24 cellular contexts compared by ENCODE assay signal in genomic region chr22:49565516-49565855, GRCh38.
"Had no signal": no experiment of that assay in that cellular context is flagged by ENCODE, and none has a peak within 500 bp of the region (broad histone marks: within the 10 kb centered on the region; RNA-seq: fewer than 3 reads in every experiment).

No MANE protein-coding gene starts in this region.

- H2AFZ ChIP-seq: parathyroid adenoma had no signal

- H3K4me1 ChIP-seq: left lung, parathyroid adenoma, psoas muscle, transverse colon had no signal

- H3K27me3 Mint-ChIP-seq: activated T-helper 17 cell treated with anti-CD3 and anti-CD28 coated beads, Interleukin-2, amount 50 U/mL, for 72 hours; T-helper 17 cell had no signal

- DNase-seq: activated CD4-positive, alpha-beta T cell treated with anti-CD3 and anti-CD28 coated beads for 48 hours; activated CD4-positive, alpha-beta T cell treated with anti-CD3 and anti-CD28 coated beads, Interleukin-2, amount 50 U/mL, for 48 hours; activated CD8-positive, alpha-beta memory T cell treated with anti-CD3 and anti-CD28 coated beads for 24 hours; activated naive CD4-positive, alpha-beta T cell; amniotic stem cell; brain microvascular endothelial cell; foreskin fibroblast; hippocampal formation; mesendoderm; nucleus accumbens; psoas muscle; stimulated activated naive CD4-positive, alpha-beta T cell; T-helper 17 cell; T1000; transverse colon; WERI-Rb-1 had no signal

- H3K4me3 ChIP-seq: left lung, lung, psoas muscle, transverse colon had no signal

- H3K4me3 Mint-ChIP-seq: activated T-helper 17 cell treated with anti-CD3 and anti-CD28 coated beads, Interleukin-2, amount 50 U/mL, for 72 hours; T-helper 17 cell had no signal

- H3K9ac ChIP-seq: parathyroid adenoma had no signal

- H3K27me3 ChIP-seq: brain microvascular endothelial cell, left lung, transverse colon had no signal

- H3K27ac ChIP-seq: brain microvascular endothelial cell, left lung, parathyroid adenoma, psoas muscle, transverse colon, WERI-Rb-1 had no signal

- ATAC-seq: activated CD4-positive, CD25-positive, alpha-beta regulatory T cell treated with anti-CD3 and anti-CD28 coated beads, Interleukin-2, amount 50 U/mL, for 24 hours; activated T-helper 17 cell treated with anti-CD3 and anti-CD28 coated beads, Interleukin-2, amount 50 U/mL, for 72 hours; esophagus mucosa; left lung; psoas muscle; T-helper 17 cell had no signal

- H3K9me3 ChIP-seq: left lung, psoas muscle, transverse colon had no signal

- H3K36me3 ChIP-seq: brain microvascular endothelial cell, left lung, transverse colon, WERI-Rb-1 had no signal

- H3K27ac Mint-ChIP-seq: activated T-helper 17 cell treated with anti-CD3 and anti-CD28 coated beads, Interleukin-2, amount 50 U/mL, for 72 hours; T-helper 17 cell had no signal

- FAIRE-seq: astrocyte, urothelium cell line had no signal

- H3K79me2 ChIP-seq: parathyroid adenoma had no signal
